ENCODE assay signal across 1 cellular context in genomic region chr9:128771745-128772519, GRCh38.
A peak's percentile ranks its signal among the peaks of the same experiment; 100 is the strongest.
TF ChIP-seq lines count a peak whose summit lies in the region.

ZER1 (minus strand) TSS chr9:128771927; CDS start chr9:128755565, 16,362 bp downstream.

TF ChIP-seq in K562, 482 proteins besides CTCF, POLR2A, EP300 and RAD21 (continued from another document and continues in another):
- TF ChIP-seq AFF4 (CRISPR knock-in tag; IDR thresholded peaks at IDR 0.05) = peak; percentile 97
- no peak for TF ChIP-seq GTF2B (IDR thresholded peaks at IDR 0.05; ENCODE audit: extremely low read depth, insufficient read length)
- peak; percentile 61 for TF ChIP-seq PCBP1 (IDR thresholded peaks at IDR 0.05; ENCODE audit: low read depth, low read length, poor library complexity, severe bottlenecking)
- TF ChIP-seq BRF2 (IDR thresholded peaks at IDR 0.05; ENCODE audit: borderline replicate concordance, insufficient read depth, insufficient read length) = no peak
- no peak for TF ChIP-seq FOXO4 (CRISPR knock-in tag; IDR thresholded peaks at IDR 0.05)
- TF ChIP-seq ZNF444 (CRISPR knock-in tag; IDR thresholded peaks at IDR 0.05) = no peak
- no peak for TF ChIP-seq CHD4 (IDR thresholded peaks at IDR 0.05; ENCODE audit: insufficient read depth, insufficient replicate concordance, low read depth, low read length, poor library complexity, severe bottlenecking)
- TF ChIP-seq ARID4B (CRISPR knock-in tag; IDR thresholded peaks at IDR 0.05) = no peak; the same call in 1 of the 2 replicates
- peak; percentile 47 for TF ChIP-seq FOSL1 (tag; conservative IDR thresholded peaks at IDR 0.05)
- no peak for TF ChIP-seq CUX1 (CRISPR knock-in tag; IDR thresholded peaks at IDR 0.05)
- no peak for TF ChIP-seq RUNX1 (IDR thresholded peaks at IDR 0.05; ENCODE audit: low read depth)
- no peak for TF ChIP-seq ZNF695 (CRISPR knock-in tag; IDR thresholded peaks at IDR 0.05)
- TF ChIP-seq ZNF507 (tag; conservative IDR thresholded peaks at IDR 0.05) = no peak
- TF ChIP-seq TAF1 (IDR thresholded peaks at IDR 0.05; ENCODE audit: control insufficient read depth, extremely low read depth, insufficient read depth, low read length, severe bottlenecking) = peak; percentile 96
- TF ChIP-seq BRD4 (IDR thresholded peaks at IDR 0.05) = 0 out of 2 replicates have a peak, but pooled peaks have one; percentile 60
- peak; percentile 97 for TF ChIP-seq RBM22 (IDR thresholded peaks at IDR 0.05; ENCODE audit: low read depth, low read length, poor library complexity, severe bottlenecking)
- no peak for TF ChIP-seq RBM39 (optimal IDR thresholded peaks at IDR 0.05; ENCODE audit: low read depth, low read length)
- no peak for TF ChIP-seq MYNN (IDR thresholded peaks at IDR 0.05)
- TF ChIP-seq MYNN (CRISPR knock-in tag; IDR thresholded peaks at IDR 0.05) = no peak
- no peak for TF ChIP-seq ZNF449 (CRISPR knock-in tag; IDR thresholded peaks at IDR 0.05)
- no peak for TF ChIP-seq BDP1 (IDR thresholded peaks at IDR 0.05; ENCODE audit: insufficient read depth, insufficient read length)
- TF ChIP-seq BCLAF1 (IDR thresholded peaks at IDR 0.05; ENCODE audit: borderline replicate concordance in 1 of 2, control insufficient read depth in 1 of 2, low read depth in 2 of 2, low read length in 1 of 2) = peak in 1 of 2 experiments; percentile 96; a peak in 2 of 4 replicates
- TF ChIP-seq ID3 (CRISPR knock-in tag; IDR thresholded peaks at IDR 0.05) = no peak
- no peak; the same call in 1 of the 2 replicates for TF ChIP-seq ID3 (tag; IDR thresholded peaks at IDR 0.05)
- TF ChIP-seq TFE3 (CRISPR knock-in tag; IDR thresholded peaks at IDR 0.05) = no peak; the same call in 1 of the 2 replicates
- no peak for TF ChIP-seq HSF4 (CRISPR knock-in tag; IDR thresholded peaks at IDR 0.05; ENCODE audit: borderline replicate concordance)
- no peak for TF ChIP-seq ZNF324 (CRISPR knock-in tag; IDR thresholded peaks at IDR 0.05)
- TF ChIP-seq EHMT2 (IDR thresholded peaks at IDR 0.05) = no peak
- no peak for TF ChIP-seq THRAP3 (IDR thresholded peaks at IDR 0.05; ENCODE audit: borderline replicate concordance)
- TF ChIP-seq ATF1 (CRISPR knock-in tag; IDR thresholded peaks at IDR 0.05) = peak; percentile 41
- TF ChIP-seq ATF1 (tag; IDR thresholded peaks at IDR 0.05) = peak; percentile 96
- TF ChIP-seq SRSF1 (IDR thresholded peaks at IDR 0.05; ENCODE audit: low read depth, low read length) = no peak
